In genomic region chr2:39243469-39244123, GRCh38 we compare ENCODE assay signal across 8 cellular contexts. TPM values are rescaled to one million over a fixed set of nuclear protein-coding genes. Genes with fewer than 3 reads are reported as not detected.
A peak's percentile ranks its signal among the peaks of the same experiment; 100 is the strongest.
DNase-seq lines count a peak whose midpoint lies in the region; ATAC-seq, FAIRE-seq and TF ChIP-seq lines count a peak whose summit lies in the region.
"Had no signal": no experiment of that assay in that cellular context is flagged by ENCODE, and none has a peak within 500 bp of the region (broad histone marks: within the 10 kb centered on the region; RNA-seq: fewer than 3 reads in every experiment).

CDKL4 (minus strand) TSS chr2:39243970.

- ATAC-seq in HG03342 (IDR thresholded peaks at IDR 0.05; ENCODE audit: unreplicated experiment) (peak; percentile 58), GM18909 (IDR thresholded peaks at IDR 0.05; ENCODE audit: poor library complexity, unreplicated experiment) (no peak)
- peak; percentile 49 to 56 for ATAC-seq in activated CD4-positive, CD25-positive, alpha-beta regulatory T cell treated with anti-CD3 and anti-CD28 coated beads, Interleukin-2, amount 50 U/mL, for 24 hours

- DNase-seq in epithelial cell of proximal tubule (ENCODE audit: low read depth) (no peak), AML-193 (lab: John Stamatoyannopoulos, UW) (no peak), GM19239 (ENCODE audit: insufficient read length, low spot score) (no peak)

- H3K4me3 ChIP-seq in epithelial cell of proximal tubule (ENCODE audit: low read depth, low read length), result peak within 1 kb of the TSS; percentile 30
- H3K4me3 ChIP-seq in skin epidermis, result peak within 1 kb of the TSS in 6 of 7 experiments; percentile 5 to 32 (median 19)

- FAIRE-seq in GM19239 (lab: Jason Lieb, UNC), result no peak

- peak within 1 kb of the TSS in 1 of 21 experiments; percentile 42 for H3K27ac ChIP-seq in skin epidermis

- TF ChIP-seq CTCF in epithelial cell of proximal tubule (conservative IDR thresholded peaks at IDR 0.05; ENCODE audit: low read depth, low read length), result no peak

RNA-seq across cellular contexts. Expression of gene CDKL4, which starts in this region (rescaled TPM):
- total RNA-seq in epithelial cell of proximal tubule, result 0.22 and 0.23 TPM in 2 replicates
- total RNA-seq: HT1080 had no signal
